ENCODE assay signal across 27 cellular contexts in genomic region chr11:19907839-19908238, GRCh38.
"Had no signal": no experiment of that assay in that cellular context is flagged by ENCODE, and none has a peak within 500 bp of the region (broad histone marks: within the 10 kb centered on the region; RNA-seq: fewer than 3 reads in every experiment).

No MANE protein-coding gene starts in this region.

- DNase-seq: activated CD4-positive, alpha-beta T cell treated with anti-CD3 and anti-CD28 coated beads for 48 hours; activated CD4-positive, alpha-beta T cell treated with anti-CD3 and anti-CD28 coated beads, Interleukin-2, amount 50 U/mL, for 4 hours; activated CD4-positive, CD25-positive, alpha-beta regulatory T cell treated with anti-CD3 and anti-CD28 coated beads, Interleukin-2, amount 50 U/mL, for 72 hours; activated CD8-positive, alpha-beta memory T cell treated with anti-CD3 and anti-CD28 coated beads, Interleukin-2, amount 50 U/mL, for 48 hours; activated CD8-positive, alpha-beta T cell treated with anti-CD3 and anti-CD28 coated beads, Interleukin-2, amount 10 ng/mL, durations not matched to agents 7 days and 5 days; activated naive CD4-positive, alpha-beta T cell treated with anti-CD3 and anti-CD28 coated beads, Interleukin-2, amount 50 U/mL, for 16 hours; activated naive CD8-positive, alpha-beta T cell treated with anti-CD3 and anti-CD28 coated beads, Interleukin-2, amount 10 ng/mL, durations not matched to agents 7 days and 5 days; activated T-cell treated with anti-CD3 and anti-CD28 coated beads, Interleukin-2, amount 50 U/mL, for 1 hour; brain microvascular endothelial cell; KG1; NCI-H1092; NCI-H1417; NCI-H1694 treated with DMSO at 0.1 percent for 48 hours; NCI-H2029 treated with DMSO at 0.1 percent for 48 hours; NCI-H345; NCI-H510A; NCI-H69; NK-92 treated with Interleukin-12 subunit alpha and Interleukin-12 subunit beta, amount 100 ng/mL, for 24 hours; Peyer's patch; Right ventricle myocardium superior; SJCRH30; T-helper 17 cell; T-helper 9 cell had no signal

- H3K9me3 ChIP-seq: ascending aorta, Peyer's patch, SJCRH30 had no signal

- H3K27me3 ChIP-seq: ascending aorta, brain microvascular endothelial cell, cardiac muscle cell, Peyer's patch, SJCRH30 had no signal

- ATAC-seq: activated CD8-positive, alpha-beta T cell treated with anti-CD3 and anti-CD28 coated beads, Interleukin-2, amount 10 ng/mL, durations not matched to agents 7 days and 5 days; T-helper 17 cell; WTC11 had no signal

- H3K36me3 ChIP-seq: brain microvascular endothelial cell, cardiac muscle cell, Peyer's patch had no signal

- H3K27ac ChIP-seq: brain microvascular endothelial cell, cardiac muscle cell, Peyer's patch, RWPE1, SJCRH30 had no signal

- H3K4me3 ChIP-seq: ascending aorta, cardiac muscle cell, Peyer's patch, SJCRH30 had no signal
